In genomic region chr15:74776851-74777768, GRCh38 we compare ENCODE assay signal across 8 cellular contexts. TPM values are rescaled to one million over a fixed set of nuclear protein-coding genes. Genes with fewer than 3 reads are reported as not detected.
DNase-seq lines count a peak whose midpoint lies in the region; ATAC-seq and TF ChIP-seq lines count a peak whose summit lies in the region.

No MANE protein-coding gene starts in this region.

- peak in 4 of 5 donors; percentile 50 to 85 (median 54) for DNase-seq in T-helper 1 cell
- no peak for DNase-seq in caudate nucleus (lab: John Stamatoyannopoulos, UW)
- no peak for DNase-seq in neural crest cell (ENCODE audit: low read depth, low spot score)
- no peak for DNase-seq in NCI-H2171 (lab: John Stamatoyannopoulos, UW)
- DNase-seq in COLO668 (lab: John Stamatoyannopoulos, UW; ENCODE audit: unreplicated experiment) = no peak

- ATAC-seq in HG02870 (IDR thresholded peaks at IDR 0.05; ENCODE audit: unreplicated experiment) (peak; percentile 38), GM19023 (IDR thresholded peaks at IDR 0.05; ENCODE audit: unreplicated experiment) (no peak)

- H3K27me3 Mint-ChIP-seq in neural crest cell (ENCODE audit: low read depth) = peaks cover 3% of the 10 kb centered on the region

- H3K27ac Mint-ChIP-seq in neural crest cell (ENCODE audit: unreplicated experiment) = peak overlapping the region; percentile 88

- H3K9me3 Mint-ChIP-seq in neural crest cell = no peaks in the 10 kb centered on the region

- H3K4me1 Mint-ChIP-seq in neural crest cell = peaks cover 70% of the 10 kb centered on the region

- TF ChIP-seq CTCF in GM12872 (IDR thresholded peaks at IDR 0.05; ENCODE audit: insufficient read depth, low read depth, low read length) (0 out of 3 replicates have a peak, but pooled peaks have one; percentile 1), neural crest cell (conservative IDR thresholded peaks at IDR 0.05) (no peak)

- no peaks in the 10 kb centered on the region for H3K36me3 Mint-ChIP-seq in neural crest cell (ENCODE audit: low read depth)

- H3K4me3 Mint-ChIP-seq in neural crest cell = peak overlapping the region; percentile 65

- H3K27ac ChIP-seq in caudate nucleus (ENCODE audit: low read depth, low read length) = peak overlapping the region; percentile 31

RNA-seq across cellular contexts. Expression of gene CSK, which starts 4.8 kb away (rescaled TPM):
- total RNA-seq in neural crest cell = 107 and 109 TPM in 2 replicates

RNA-seq across cellular contexts. Expression of gene CYP1A2, which starts 28.5 kb away (rescaled TPM):
- not detected in 2 replicates for total RNA-seq in neural crest cell

RNA-seq across cellular contexts. Expression of gene LMAN1L, which starts 35.5 kb away (rescaled TPM):
- total RNA-seq in neural crest cell = not detected in 2 replicates

RNA-seq across cellular contexts. Expression of gene CPLX3, which starts 49.3 kb away (rescaled TPM):
- total RNA-seq in neural crest cell = not detected in 2 replicates

RNA-seq across cellular contexts. Expression of gene CYP1A1, which starts 51.8 kb away (rescaled TPM):
- total RNA-seq in neural crest cell = 1.7 and 2.3 TPM in 2 replicates

Comparison
In these comparisons a context has a peak if more than half of its experiments do, and no peak if none do; other contexts are left out.
1. DNase-seq: peak in T-helper 1 cell (4 of 5); none in caudate nucleus (0 of 61), neural crest cell (single experiment), NCI-H2171 (single experiment) and COLO668 (single experiment).